21 cellular contexts compared by ENCODE assay signal in genomic region chr20:57198359-57199072, GRCh38.
DNase-seq lines count a peak whose midpoint lies in the region; FAIRE-seq and TF ChIP-seq lines count a peak whose summit lies in the region.
"Had no signal": no experiment of that assay in that cellular context is flagged by ENCODE, and none has a peak within 500 bp of the region (broad histone marks: within the 10 kb centered on the region; RNA-seq: fewer than 3 reads in every experiment).

No MANE protein-coding gene starts in this region.

- peaks cover 39% of the 10 kb centered on the region for H3K36me3 Mint-ChIP-seq in neural progenitor cell
- H3K36me3 Mint-ChIP-seq: stimulated activated memory B cell treated with anti-CD40 and anti-IgM and Interleukin-4, amounts not matched to agents 10 μg/mL and 1 μg/mL and 100 μg/mL, for 72 hours had no signal

- no peaks in the 10 kb centered on the region for H3K79me2 ChIP-seq in neural progenitor cell (ENCODE audit: low read depth)

- H3K4me3 ChIP-seq in BLaER1 treated with 17β-estradiol and CSF1 and Interleukin-3, amounts not matched to agents 10 nM and 100 nM, result no peak overlapping the region
- H3K4me3 ChIP-seq in astrocyte of the spinal cord (ENCODE audit: low read depth, low read length) (no peak overlapping the region), neural progenitor cell (no peak overlapping the region), stomach (no peak overlapping the region)
- H3K4me3 ChIP-seq: dorsolateral prefrontal cortex, testis had no signal

- peaks cover 7% of the 10 kb centered on the region for H3K27me3 Mint-ChIP-seq in neural progenitor cell (ENCODE audit: insufficient read depth, low read depth)
- H3K27me3 Mint-ChIP-seq: progenitor cell of endocrine pancreas had no signal

- WGBS in stomach, 5 donors, result 54 to 78% (median 74%) methylated on average over 15 to 20 of the region's 20 CpGs

- no peak overlapping the region for H3K4me3 Mint-ChIP-seq in neural progenitor cell
- H3K4me3 Mint-ChIP-seq: activated T-helper 1 cell treated with anti-CD3 and anti-CD28 coated beads, Interleukin-12 subunit alpha, Interleukin-12 subunit beta, Interleukin-2, Interleukin-4 antibody, amounts not matched to agents 30 ng/mL and 10 ng/mL and 1 ng/mL, durations not matched to agents 14 hours and 24 hours and 36 hours; central memory CD8-positive, alpha-beta T cell; stimulated activated memory B cell treated with anti-CD40 and anti-IgM and Interleukin-4, amounts not matched to agents 10 μg/mL and 1 μg/mL and 100 μg/mL, for 72 hours had no signal

- H3F3A ChIP-seq in neural progenitor cell (ENCODE audit: low read depth), result peaks cover 22% of the 10 kb centered on the region

- in situ Hi-C loops in astrocyte of the spinal cord (cut with HindIII; ENCODE audit: low sequenced_read_pairs), result no loop called here

- TF ChIP-seq CTCF in astrocyte of the spinal cord (IDR thresholded peaks at IDR 0.05; ENCODE audit: low read depth, low read length) (no peak), neural progenitor cell (IDR thresholded peaks at IDR 0.05) (no peak), stomach (IDR thresholded peaks at IDR 0.05) (no peak)

- TF ChIP-seq POLR2A in GM12892 (IDR thresholded peaks at IDR 0.05; ENCODE audit: low read depth, low read length) (no peak), stomach (IDR thresholded peaks at IDR 0.05) (no peak)

- FAIRE-seq in HTR-8/SVneo (lab: Jason Lieb, UNC) (peak; percentile 13), GM12892 (lab: Jason Lieb, UNC) (no peak)

- peak overlapping the region in 2 of 11 experiments; percentile 44 to 63; a peak in 4 of 22 replicates for H3K27ac ChIP-seq in BLaER1 treated with 17β-estradiol and CSF1 and Interleukin-3, amounts not matched to agents 10 nM and 100 nM
- H3K27ac ChIP-seq in neural progenitor cell, result no peak overlapping the region
- no peak overlapping the region for H3K27ac ChIP-seq in stomach
- H3K27ac ChIP-seq: dorsolateral prefrontal cortex, testis had no signal

- H4K20me1 ChIP-seq in BLaER1 treated with 17β-estradiol and CSF1 and Interleukin-3, amounts not matched to agents 10 nM and 100 nM, result peaks cover 0 to 38% (median 0%) of the 10 kb centered on the region in 11 experiments; a peak in 5 of 22 replicates
- H4K20me1 ChIP-seq in neural progenitor cell (ENCODE audit: low read depth), result no peaks in the 10 kb centered on the region

- no peaks in the 10 kb centered on the region for H3K9me3 ChIP-seq in BLaER1 treated with 17β-estradiol and CSF1 and Interleukin-3, amounts not matched to agents 10 nM and 100 nM (replicated peaks in 1 of 11)
- no peaks in the 10 kb centered on the region for H3K9me3 ChIP-seq in neural progenitor cell (ENCODE audit: low read depth)
- no peaks in the 10 kb centered on the region for H3K9me3 ChIP-seq in stomach
- H3K9me3 ChIP-seq: testis had no signal

- peaks cover 21 to 42% (median 31%) of the 10 kb centered on the region in 10 experiments for H3K4me1 ChIP-seq in BLaER1 treated with 17β-estradiol and CSF1 and Interleukin-3, amounts not matched to agents 10 nM and 100 nM
- peaks cover 25% of the 10 kb centered on the region for H3K4me1 ChIP-seq in neural progenitor cell
- no peaks in the 10 kb centered on the region for H3K4me1 ChIP-seq in stomach
- H3K4me1 ChIP-seq: testis had no signal

- H3K4me1 Mint-ChIP-seq in neural progenitor cell, result peaks cover 20% of the 10 kb centered on the region
- H3K4me1 Mint-ChIP-seq: central memory CD8-positive, alpha-beta T cell; stimulated activated memory B cell treated with anti-CD40 and anti-IgM and Interleukin-4, amounts not matched to agents 10 μg/mL and 1 μg/mL and 100 μg/mL, for 72 hours had no signal

- DNase-seq in HTR-8/SVneo (ENCODE audit: insufficient read length, low spot score), result no peak
- DNase-seq in astrocyte of the spinal cord (ENCODE audit: low read depth, low spot score), result peak; percentile 40
- DNase-seq in neural progenitor cell (ENCODE audit: low spot score), result peak; percentile 65
- DNase-seq in stimulated activated CD4-positive, alpha-beta T cell treated with anti-CD3 and anti-CD28 coated beads, Interleukin-1b, Interleukin-23, amount 100 ng/mL, for 48 hours, result no peak
- no peak for DNase-seq in GM12892 (ENCODE audit: insufficient read length)
- DNase-seq in stomach, result no peak
- no peak for DNase-seq in activated CD8-positive, alpha-beta memory T cell treated with anti-CD3 and anti-CD28 coated beads, Interleukin-2, amount 50 U/mL, for 4 hours
- DNase-seq: activated naive CD4-positive, alpha-beta T cell treated with anti-CD3 and anti-CD28 coated beads, Interleukin-2, amount 50 U/mL, for 16 hours; DMS53; dorsolateral prefrontal cortex; GOT3; KG1; NCI-H187; NCI-H526 treated with DMSO at 0.1 percent for 48 hours; T1000; testis had no signal

- no peak overlapping the region for H2AFZ ChIP-seq in neural progenitor cell (replicated peaks)

- H3K27me3 ChIP-seq in BLaER1 treated with 17β-estradiol and CSF1 and Interleukin-3, amounts not matched to agents 10 nM and 100 nM, result peaks cover 0 to 53% (median 0%) of the 10 kb centered on the region in 11 experiments; a peak in 7 of 22 replicates
- H3K27me3 ChIP-seq in neural progenitor cell (no peaks in the 10 kb centered on the region), stomach (peaks cover 0 to 27% (median 0%) of the 10 kb centered on the region in 3 donors)
- H3K27me3 ChIP-seq: testis had no signal

- no peaks in the 10 kb centered on the region for H3K36me3 ChIP-seq in BLaER1 treated with 17β-estradiol and CSF1 and Interleukin-3, amounts not matched to agents 10 nM and 100 nM
- H3K36me3 ChIP-seq in neural progenitor cell, result no peaks in the 10 kb centered on the region
- no peaks in the 10 kb centered on the region for H3K36me3 ChIP-seq in stomach

- H3K9ac ChIP-seq in BLaER1 treated with 17β-estradiol and CSF1 and Interleukin-3, amounts not matched to agents 10 nM and 100 nM, result peak overlapping the region in 2 of 11 experiments; percentile 29 to 37; a peak in 3 of 22 replicates
- no peak overlapping the region for H3K9ac ChIP-seq in neural progenitor cell

- intact Hi-C loops in stomach (cut with DNase I; ENCODE audit: low total_unique reads), result no loop called here

- no peak for TF ChIP-seq EP300 in stomach (IDR thresholded peaks at IDR 0.05)

- H3K9me3 Mint-ChIP-seq in neural progenitor cell, result no peaks in the 10 kb centered on the region
- H3K9me3 Mint-ChIP-seq: activated T-helper 1 cell treated with anti-CD3 and anti-CD28 coated beads, Interleukin-12 subunit alpha, Interleukin-12 subunit beta, Interleukin-2, Interleukin-4 antibody, amounts not matched to agents 30 ng/mL and 10 ng/mL and 1 ng/mL, durations not matched to agents 14 hours and 24 hours and 36 hours; central memory CD8-positive, alpha-beta T cell; stimulated activated memory B cell treated with anti-CD40 and anti-IgM and Interleukin-4, amounts not matched to agents 10 μg/mL and 1 μg/mL and 100 μg/mL, for 72 hours had no signal

- no peak overlapping the region for H3K27ac Mint-ChIP-seq in neural progenitor cell
- H3K27ac Mint-ChIP-seq: activated T-helper 1 cell treated with anti-CD3 and anti-CD28 coated beads, Interleukin-12 subunit alpha, Interleukin-12 subunit beta, Interleukin-2, Interleukin-4 antibody, amounts not matched to agents 30 ng/mL and 10 ng/mL and 1 ng/mL, durations not matched to agents 14 hours and 24 hours and 36 hours; progenitor cell of endocrine pancreas; stimulated activated memory B cell treated with anti-CD40 and anti-IgM and Interleukin-4, amounts not matched to agents 10 μg/mL and 1 μg/mL and 100 μg/mL, for 72 hours had no signal

- H3K4me2 ChIP-seq in BLaER1 treated with 17β-estradiol and CSF1 and Interleukin-3, amounts not matched to agents 10 nM and 100 nM, result peak overlapping the region; percentile 55 to 83 (median 75)
- peak overlapping the region; percentile 65 for H3K4me2 ChIP-seq in neural progenitor cell

Comparison
In these comparisons a context has a peak if more than half of its experiments do, and no peak if none do; other contexts are left out.
1. DNase-seq: peak in astrocyte of the spinal cord (single experiment) and neural progenitor cell (single experiment); none in HTR-8/SVneo (single experiment), stimulated activated CD4-positive, alpha-beta T cell treated with anti-CD3 and anti-CD28 coated beads, Interleukin-1b, Interleukin-23, amount 100 ng/mL, for 48 hours (single experiment), GM12892 (single experiment), stomach (single experiment) and activated CD8-positive, alpha-beta memory T cell treated with anti-CD3 and anti-CD28 coated beads, Interleukin-2, amount 50 U/mL, for 4 hours (single experiment).